In the genomic region with DNA sequence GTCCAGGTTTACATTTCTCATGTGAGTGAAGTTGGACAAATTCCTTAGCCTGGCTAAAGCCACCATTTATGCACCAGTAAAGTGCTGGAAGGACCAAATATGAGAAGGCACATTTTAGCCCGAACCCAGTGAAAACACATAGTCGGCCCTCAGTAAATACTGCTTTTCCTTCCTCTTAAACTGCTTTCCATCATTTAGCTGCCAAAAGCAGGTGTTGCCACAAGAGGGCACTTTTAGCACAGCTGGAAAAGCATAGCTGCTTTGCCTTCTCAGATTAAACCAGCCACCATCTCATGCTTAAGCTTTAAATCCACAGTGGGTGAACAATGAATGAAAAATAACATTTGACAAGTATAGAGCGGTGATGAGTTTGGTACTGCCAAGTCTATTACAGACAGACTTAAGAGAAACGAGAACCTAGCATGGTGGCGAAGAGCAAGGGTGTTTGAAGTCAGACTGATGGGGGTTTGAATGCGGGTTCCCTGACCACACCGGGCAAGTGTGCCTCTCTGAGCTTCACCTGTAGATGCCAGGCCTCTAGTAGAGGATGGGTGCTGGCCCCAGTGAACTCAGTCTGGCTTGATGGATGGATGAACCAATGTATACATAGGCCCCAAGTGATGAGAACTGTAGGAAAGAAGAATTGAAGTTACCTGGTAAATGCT, we compare ENCODE assay signal across 8 cellular contexts. TPM values are rescaled to one million over a fixed set of nuclear protein-coding genes. Genes with fewer than 3 reads are reported as not detected.
DNase-seq lines count a peak whose midpoint lies in the region; ATAC-seq and TF ChIP-seq lines count a peak whose summit lies in the region.

No MANE protein-coding gene starts in this region.

- no peaks in the 10 kb centered on the region for H3K27me3 ChIP-seq in A673 (replicated peaks; ENCODE audit: insufficient read depth, low read depth, low read length, poor library complexity)

- H3K4me3 ChIP-seq in A673 (ENCODE audit: low read depth, low read length, poor library complexity, severe bottlenecking): no peak overlapping the region

- no peaks in the 10 kb centered on the region for H3K36me3 ChIP-seq in A673 (ENCODE audit: insufficient read depth, low read length, poor library complexity, severe bottlenecking)

- CTCF ChIA-PET in A673 (lab: Charles Lee): interaction anchor here (0.6 to 1.6 kb wide), 6 partner anchors 152 to 239 kb away, joined by 3 to 13 read pairs (median 4); no protein-coding TSS in a partner anchor

- POLR2A ChIA-PET in A673 (lab: Charles Lee; ENCODE audit: low non-redundant PET): no interaction called here

- no peaks in the 10 kb centered on the region for H3K9me3 ChIP-seq in A673 (ENCODE audit: low read depth, low read length, poor library complexity, severe bottlenecking)

- H3K4me1 ChIP-seq in A673 (ENCODE audit: insufficient read depth, low read length, poor library complexity, severe bottlenecking): no peaks in the 10 kb centered on the region

- BruUV-seq in A673 (replicated peaks; lab: Mats Ljungman, UMichigan): no TSS peak

- DNase-seq in A673 (ENCODE audit: low spot score): peak; percentile 81
- DNase-seq in NCI-H69 (lab: John Stamatoyannopoulos, UW): peak; percentile 68
- peak; percentile 61 for DNase-seq in activated CD4-positive, alpha-beta T cell treated with anti-CD3 and anti-CD28 coated beads, Interleukin-2, amount 50 U/mL, for 1 hour
- DNase-seq in effector CD4-positive, alpha-beta T cell: peak; percentile 34
- DNase-seq in middle frontal gyrus (ENCODE audit: extremely low spot score, low spot score): peak; percentile 25
- peak; percentile 7 to 77 (median 43) for DNase-seq in stimulated activated naive CD4-positive, alpha-beta T cell (lab: John Stamatoyannopoulos, UW)

- ATAC-seq in GM18502 (IDR thresholded peaks at IDR 0.05; ENCODE audit: poor library complexity, unreplicated experiment) (peak; percentile 74), HG03342 (IDR thresholded peaks at IDR 0.05; ENCODE audit: unreplicated experiment) (peak; percentile 67)

- peak; percentile 86 for TF ChIP-seq CTCF in A673 (conservative IDR thresholded peaks at IDR 0.05; ENCODE audit: low read depth, low read length)

- intact Hi-C loops in A673 (cut with micrococcal nuclease; ENCODE audit: unreplicated experiment): loop anchor here (1.0 to 10.0 kb wide), 4 partner anchors 152 to 509 kb away; no protein-coding TSS in a partner anchor

- H3K27ac ChIP-seq in A673 (ENCODE audit: low read depth, low read length, poor library complexity, severe bottlenecking): no peak overlapping the region

RNA-seq across cellular contexts. Expression of a gene that starts 57.8 kb away (rescaled TPM):
- total RNA-seq in A673 (2021): 7.1 and 7.9 TPM in 2 replicates

Comparison
In these comparisons a context has a peak if more than half of its experiments do, and no peak if none do; other contexts are left out.
1. DNase-seq: peak in every context shown above with its lines; median percentile 81 in A673; 68 in NCI-H69; 61 in activated CD4-positive, alpha-beta T cell treated with anti-CD3 and anti-CD28 coated beads, Interleukin-2, amount 50 U/mL, for 1 hour; 43 in stimulated activated naive CD4-positive, alpha-beta T cell; 34 in effector CD4-positive, alpha-beta T cell; 25 in middle frontal gyrus.